9 cellular contexts compared by ENCODE assay signal in genomic region chr2:24918326-24919099, GRCh38. TPM values are rescaled to one million over a fixed set of nuclear protein-coding genes. Genes with fewer than 3 reads are reported as not detected.
DNase-seq lines count a peak whose midpoint lies in the region; ATAC-seq and TF ChIP-seq lines count a peak whose summit lies in the region.
"Had no signal": no experiment of that assay in that cellular context is flagged by ENCODE, and none has a peak within 500 bp of the region (broad histone marks: within the 10 kb centered on the region; RNA-seq: fewer than 3 reads in every experiment).

No MANE protein-coding gene starts in this region.

- no peaks in the 10 kb centered on the region for H3K36me3 ChIP-seq in CD8-positive, alpha-beta T cell (ENCODE audit: insufficient read depth, low read length)
- H3K36me3 ChIP-seq in OCI-LY7 (ENCODE audit: insufficient read depth, low read length) = peaks cover 33% of the 10 kb centered on the region
- H3K36me3 ChIP-seq in endodermal cell (ENCODE audit: control insufficient read depth, insufficient read depth, low read length) = no peaks in the 10 kb centered on the region
- no peaks in the 10 kb centered on the region for H3K36me3 ChIP-seq in parathyroid adenoma (ENCODE audit: control insufficient read depth, insufficient read depth, low read length)
- peaks cover 0 to 2% of the 10 kb centered on the region in 2 donors for H3K36me3 ChIP-seq in adrenal gland (replicated peaks in 1 of 2)

- TF ChIP-seq CTCF in CD8-positive, alpha-beta T cell (IDR thresholded peaks at IDR 0.05) = no peak
- TF ChIP-seq CTCF in OCI-LY7 (conservative IDR thresholded peaks at IDR 0.05; ENCODE audit: low read length) = no peak
- no peak for TF ChIP-seq CTCF in endodermal cell (conservative IDR thresholded peaks at IDR 0.05)
- no peak for TF ChIP-seq CTCF in parathyroid adenoma (IDR thresholded peaks at IDR 0.05)
- no peak for TF ChIP-seq CTCF in adrenal gland (IDR thresholded peaks at IDR 0.05)

- CTCF ChIA-PET in CD8-positive, alpha-beta T cell (lab: Charles Lee) = interaction anchor here (1.3 to 1.4 kb wide), 2 partner anchors 32 to 57 kb away, joined by 3 read pairs; no protein-coding TSS in a partner anchor
- CTCF ChIA-PET in OCI-LY7 (lab: Charles Lee; ENCODE audit: unreplicated experiment) = interaction anchor here (0.6 kb wide), 1 partner anchor 8 kb away, joined by 3 read pairs; no protein-coding TSS in a partner anchor

- peak overlapping the region; percentile 87 for H3K4me3 Mint-ChIP-seq in CD8-positive, alpha-beta T cell
- peak overlapping the region; percentile 63 for H3K4me3 Mint-ChIP-seq in endodermal cell

- no TSS peak for BruUV-seq in OCI-LY7 (replicated peaks; lab: Mats Ljungman, UMichigan)

- peak overlapping the region; percentile 46 for H3K4me3 ChIP-seq in CD8-positive, alpha-beta T cell (ENCODE audit: low read depth, low read length)
- peak overlapping the region; percentile 78 for H3K4me3 ChIP-seq in OCI-LY7 (ENCODE audit: low read depth, low read length, poor library complexity, severe bottlenecking)
- H3K4me3 ChIP-seq in endodermal cell (ENCODE audit: low read length) = no peak overlapping the region
- H3K4me3 ChIP-seq in parathyroid adenoma (ENCODE audit: low read depth, low read length) = peak overlapping the region; percentile 40
- H3K4me3 ChIP-seq in adrenal gland = peak overlapping the region in 1 of 4 donors; percentile 80

- WGBS in endodermal cell (ENCODE audit: insufficient coverage in 1 of 2, insufficient read length in 1 of 2), 2 experiments = 96 to 97% methylated on average over 38 to 43 of the region's 43 CpGs
- WGBS in adrenal gland, 4 donors = 81 to 91% (median 89%) methylated on average over 30 to 43 of the region's 43 CpGs

- H3K4me2 ChIP-seq in OCI-LY7 (ENCODE audit: low read length) (peak overlapping the region; percentile 95), parathyroid adenoma (ENCODE audit: low read length) (peak overlapping the region; percentile 59)

- H3K79me2 ChIP-seq in OCI-LY7 (ENCODE audit: insufficient read depth, low read depth, low read length) = peaks cover 27% of the 10 kb centered on the region
- no peaks in the 10 kb centered on the region for H3K79me2 ChIP-seq in parathyroid adenoma

- no peak for DNase-seq in CD8-positive, alpha-beta T cell
- DNase-seq in OCI-LY7 (ENCODE audit: low spot score) = no peak
- DNase-seq in endodermal cell = no peak
- DNase-seq in NAMALWA (ENCODE audit: low spot score) = no peak
- no peak for DNase-seq in cerebellar nuclear complex (lab: John Stamatoyannopoulos, UW)
- no peak for DNase-seq in LoVo (ENCODE audit: low spot score)
- DNase-seq in adrenal gland = no peak

- ATAC-seq in CD8-positive, alpha-beta T cell = no peak

- H3K27ac ChIP-seq in CD8-positive, alpha-beta T cell (ENCODE audit: low read depth, low read length) = no peak overlapping the region
- H3K27ac ChIP-seq in OCI-LY7 (ENCODE audit: low read depth, low read length, poor library complexity, severe bottlenecking) = no peak overlapping the region
- H3K27ac ChIP-seq in endodermal cell (ENCODE audit: low read depth, low read length) = no peak overlapping the region
- H3K27ac ChIP-seq in parathyroid adenoma = no peak overlapping the region
- peak overlapping the region in 2 of 5 donors; percentile 3 to 83 for H3K27ac ChIP-seq in adrenal gland

- no peaks in the 10 kb centered on the region for H3K9me3 ChIP-seq in CD8-positive, alpha-beta T cell (ENCODE audit: low read length)
- H3K9me3 ChIP-seq in OCI-LY7 (ENCODE audit: low read length) = no peaks in the 10 kb centered on the region
- no peaks in the 10 kb centered on the region for H3K9me3 ChIP-seq in endodermal cell (ENCODE audit: control insufficient read depth, low read length)
- H3K9me3 ChIP-seq in parathyroid adenoma (ENCODE audit: control insufficient read depth, low read length) = no peaks in the 10 kb centered on the region
- no peaks in the 10 kb centered on the region for H3K9me3 ChIP-seq in adrenal gland (replicated peaks in 1 of 3)

- peak overlapping the region; percentile 67; the same call in 1 of the 2 replicates for H2AFZ ChIP-seq in OCI-LY7 (ENCODE audit: low read length)
- H2AFZ ChIP-seq in parathyroid adenoma = no peak overlapping the region

- no peaks in the 10 kb centered on the region for H3K9me3 Mint-ChIP-seq in CD8-positive, alpha-beta T cell
- no peaks in the 10 kb centered on the region for H3K9me3 Mint-ChIP-seq in endodermal cell
- H3K9me3 Mint-ChIP-seq: activated naive CD4-positive, alpha-beta T cell treated with anti-CD3 and anti-CD28 coated beads, Interleukin-2, amount 50 U/mL, for 72 hours had no signal

- H3K27ac Mint-ChIP-seq in CD8-positive, alpha-beta T cell = no peak overlapping the region
- H3K27ac Mint-ChIP-seq in endodermal cell = no peak overlapping the region

- intact Hi-C loops in CD8-positive, alpha-beta T cell (cut with DNase I, micrococcal nuclease) = no loop called here
- intact Hi-C loops in OCI-LY7 (cut with micrococcal nuclease; ENCODE audit: unreplicated experiment) (no loop called here), adrenal gland (cut with DNase I) (no loop called here)

- peaks cover 35% of the 10 kb centered on the region for H3K4me1 ChIP-seq in CD8-positive, alpha-beta T cell (ENCODE audit: insufficient read depth, low read length)
- peaks cover 32% of the 10 kb centered on the region for H3K4me1 ChIP-seq in OCI-LY7 (ENCODE audit: insufficient read depth, low read length, poor library complexity, severe bottlenecking)
- no peaks in the 10 kb centered on the region for H3K4me1 ChIP-seq in endodermal cell (ENCODE audit: control insufficient read depth, insufficient read depth, low read length)
- no peaks in the 10 kb centered on the region for H3K4me1 ChIP-seq in parathyroid adenoma
- H3K4me1 ChIP-seq in adrenal gland (replicated peaks in 1 of 2) = peaks cover 0 to 5% of the 10 kb centered on the region in 2 donors

- peaks cover 5% of the 10 kb centered on the region for H3K36me3 Mint-ChIP-seq in CD8-positive, alpha-beta T cell
- H3K36me3 Mint-ChIP-seq in endodermal cell (ENCODE audit: low read depth) = no peaks in the 10 kb centered on the region

- H3K27me3 ChIP-seq in CD8-positive, alpha-beta T cell (ENCODE audit: insufficient read depth, low read length) = no peaks in the 10 kb centered on the region
- H3K27me3 ChIP-seq in endodermal cell (ENCODE audit: control insufficient read depth, insufficient read depth, low read length, poor library complexity, severe bottlenecking) (peaks cover 25% of the 10 kb centered on the region), parathyroid adenoma (ENCODE audit: control insufficient read depth, insufficient read depth, low read length) (no peaks in the 10 kb centered on the region), adrenal gland (no peaks in the 10 kb centered on the region)

- no peaks in the 10 kb centered on the region for H3K9me2 ChIP-seq in OCI-LY7 (ENCODE audit: insufficient read depth, low read length)

- POLR2A ChIA-PET in CD8-positive, alpha-beta T cell (lab: Charles Lee) = interaction anchor here (0.7 kb wide), 1 partner anchor 1348 kb away, joined by 3 read pairs; no protein-coding TSS in a partner anchor
- POLR2A ChIA-PET in OCI-LY7 (lab: Charles Lee) = interaction anchor here (0.5 kb wide), 1 partner anchor 828 kb away, joined by 3 read pairs; no protein-coding TSS in a partner anchor

- TF ChIP-seq POLR2A in adrenal gland (IDR thresholded peaks at IDR 0.05) = no peak

- H4K20me1 ChIP-seq in OCI-LY7 (ENCODE audit: insufficient read depth, low read length) = no peaks in the 10 kb centered on the region

- H3K4me1 Mint-ChIP-seq in CD8-positive, alpha-beta T cell (ENCODE audit: low read depth) = peaks cover 34% of the 10 kb centered on the region
- H3K4me1 Mint-ChIP-seq in endodermal cell = peaks cover 8% of the 10 kb centered on the region

- H3K9ac ChIP-seq in endodermal cell (ENCODE audit: extremely low read depth, low read length, poor library complexity, severe bottlenecking) (no peak overlapping the region), parathyroid adenoma (no peak overlapping the region)

- H3K27me3 Mint-ChIP-seq in CD8-positive, alpha-beta T cell (ENCODE audit: low read depth) = no peaks in the 10 kb centered on the region
- H3K27me3 Mint-ChIP-seq in endodermal cell (ENCODE audit: insufficient read depth) = peaks cover 21% of the 10 kb centered on the region

RNA-seq across cellular contexts. Expression of gene ADCY3, which starts 1.5 kb away (rescaled TPM):
- total RNA-seq in CD8-positive, alpha-beta T cell = 10 to 100 TPM; 15.6 to 23.3 TPM
- 34.1 and 45.8 TPM in 2 replicates for total RNA-seq in OCI-LY7 (2014; rRNA removed; shearing (Covaris generic))
- total RNA-seq in OCI-LY7 (2022) (55.0 and 73.4 TPM in 2 replicates), endodermal cell (10 to 100 TPM; 29.8 to 41.2 TPM), adrenal gland (10 to 100 TPM; 32.0 to 72.0 (median 35.8) TPM)
- 24.9 TPM for polyA plus RNA-seq in endodermal cell (2013, experiment 1 of 2)
- 21.3 TPM for polyA plus RNA-seq in endodermal cell (2013, experiment 2 of 2)
- 10 to 100 TPM; 19.6 to 44.9 (median 20.1) TPM for polyA plus RNA-seq in adrenal gland

RNA-seq across cellular contexts. Expression of gene DNAJC27, which starts 53.2 kb away (rescaled TPM):
- total RNA-seq in CD8-positive, alpha-beta T cell = 10 to 100 TPM; 18.9 to 19.1 TPM
- 3.6 and 13.5 TPM in 2 replicates for total RNA-seq in OCI-LY7 (2014; rRNA removed; shearing (Covaris generic))
- total RNA-seq in OCI-LY7 (2022) (6.6 and 9.4 TPM in 2 replicates), endodermal cell (1 to 10 TPM; 6.2 to 6.5 TPM), adrenal gland (10 to 100 TPM in 1 of 8 donors, 1 to 10 TPM in 7; 2.1 to 10.1 (median 7.0) TPM)
- 5.4 TPM for polyA plus RNA-seq in endodermal cell (2013, experiment 1 of 2)
- 5.5 TPM for polyA plus RNA-seq in endodermal cell (2013, experiment 2 of 2)
- polyA plus RNA-seq in adrenal gland = 1 to 10 TPM; 1.9 to 6.6 (median 3.2) TPM
